25 cellular contexts compared by ENCODE assay signal in the genomic region with DNA sequence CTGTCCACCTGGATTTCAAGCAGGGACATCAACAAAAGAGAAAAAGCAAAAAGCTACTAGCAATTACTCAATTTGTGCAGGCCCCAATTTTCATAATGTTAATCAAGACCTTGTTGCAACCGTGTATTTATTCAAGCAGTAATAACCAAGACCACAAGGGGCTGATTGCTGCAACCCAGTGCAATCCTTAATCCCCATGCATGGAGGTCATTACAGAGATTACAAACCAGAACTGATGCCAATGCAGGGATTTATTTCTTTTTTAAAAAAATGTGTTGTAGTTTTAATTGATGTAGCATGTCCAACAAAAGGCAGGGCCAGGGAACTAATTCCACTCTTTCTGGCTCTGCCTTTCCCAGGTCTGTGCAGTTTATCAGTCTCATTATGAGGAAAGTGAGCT. TPM values are rescaled to one million over a fixed set of nuclear protein-coding genes. Genes with fewer than 3 reads are reported as not detected.
DNase-seq lines count a peak whose midpoint lies in the region; ATAC-seq and TF ChIP-seq lines count a peak whose summit lies in the region.
"Had no signal": no experiment of that assay in that cellular context is flagged by ENCODE, and none has a peak within 500 bp of the region (broad histone marks: within the 10 kb centered on the region; RNA-seq: fewer than 3 reads in every experiment).

No MANE protein-coding gene starts in this region.

- no peak overlapping the region for H2BK12ac ChIP-seq in trophoblast cell (ENCODE audit: low read length)

- H2AFZ ChIP-seq in trophoblast cell (ENCODE audit: insufficient read depth, low read length, poor library complexity) = no peak overlapping the region

- H4K8ac ChIP-seq in trophoblast cell (ENCODE audit: low read depth, low read length) = no peak overlapping the region

- H2BK5ac ChIP-seq in trophoblast cell (ENCODE audit: low read depth, low read length, poor library complexity) = no peak overlapping the region

- peak; percentile 60 to 77 for TF ChIP-seq RAD21 in liver (IDR thresholded peaks at IDR 0.05)

- H3K79me1 ChIP-seq in trophoblast cell (ENCODE audit: low read length) = no peaks in the 10 kb centered on the region

- no peak for TF ChIP-seq POLR2A in breast epithelium (IDR thresholded peaks at IDR 0.05)

- H3K4ac ChIP-seq in trophoblast cell (ENCODE audit: low read depth, low read length) = no peak overlapping the region

- peaks cover 11% of the 10 kb centered on the region for H3K27me3 Mint-ChIP-seq in Caco-2 (ENCODE audit: insufficient read depth, unreplicated experiment)
- H3K27me3 Mint-ChIP-seq: activated CD4-positive, alpha-beta T cell treated with anti-CD3 and anti-CD28 coated beads, Interleukin-2, amount 10 ng/mL, durations not matched to agents 7 days and 5 days had no signal

- H3K79me2 ChIP-seq in trophoblast cell (ENCODE audit: control insufficient read depth, insufficient read depth, low read length, poor library complexity) = no peaks in the 10 kb centered on the region

- H3K18ac ChIP-seq in trophoblast cell (ENCODE audit: low read length) = no peak overlapping the region

- H3K9ac ChIP-seq in liver (ENCODE audit: low read depth in 1 of 2, low read length in 2 of 2) (no peak overlapping the region), trophoblast cell (ENCODE audit: low read length) (no peak overlapping the region)

- no peak overlapping the region for H3K4me2 ChIP-seq in trophoblast cell (ENCODE audit: low read length)

- H4K12ac ChIP-seq in trophoblast cell (ENCODE audit: low read depth, low read length) = no peak overlapping the region

- CTCF ChIA-PET in Caco-2 (lab: Charles Lee) = interaction anchor here (0.7 to 2.5 kb wide), 2 partner anchors 75 to 95 kb away, joined by 3 to 10 read pairs; no protein-coding TSS in a partner anchor

- peaks cover 15% of the 10 kb centered on the region for H3K9me3 Mint-ChIP-seq in Caco-2 (ENCODE audit: unreplicated experiment)

- intact Hi-C loops in Caco-2 (cut with micrococcal nuclease; ENCODE audit: unreplicated experiment) (loop anchor here (2.0 kb wide), 1 partner anchor 471 kb away; no protein-coding TSS in a partner anchor), breast epithelium (cut with DNase I; ENCODE audit: low total_unique reads) (no loop called here)

- no TSS peak for BruUV-seq in Caco-2 (replicated peaks; lab: Mats Ljungman, UMichigan)

- H3K36me3 ChIP-seq in Caco-2 (ENCODE audit: control insufficient read depth, insufficient read depth, low read length) (no peaks in the 10 kb centered on the region), liver (ENCODE audit: control insufficient read depth in 4 of 4, insufficient read depth in 3 of 4, low read depth in 1 of 4, low read length in 3 of 4) (no peaks in the 10 kb centered on the region), breast epithelium (no peaks in the 10 kb centered on the region), trophoblast cell (ENCODE audit: control insufficient read depth in 1 of 2, insufficient read depth in 2 of 2, low read length in 2 of 2) (no peaks in the 10 kb centered on the region)

- no peak overlapping the region for H3K14ac ChIP-seq in trophoblast cell (ENCODE audit: low read length)

- peak in 1 of 2 experiments; percentile 20 for DNase-seq in Caco-2
- peak; percentile 40 for DNase-seq in HuH-7 (ENCODE audit: low spot score)
- no peak for DNase-seq in breast epithelium (ENCODE audit: low spot score in 2 of 2)
- DNase-seq in KG1 (lab: John Stamatoyannopoulos, UW) = no peak
- no peak for DNase-seq in trophoblast cell
- DNase-seq: activated CD4-positive, alpha-beta T cell treated with anti-CD3 and anti-CD28 coated beads, Interleukin-2, amount 10 ng/mL, durations not matched to agents 7 days and 5 days; activated CD8-positive, alpha-beta memory T cell treated with anti-CD3 and anti-CD28 coated beads, Interleukin-2, amount 50 U/mL, for 4 hours; activated effector memory CD4-positive, alpha-beta T cell treated with anti-CD3 and anti-CD28 coated beads, Interleukin-2, amount 50 U/mL, for 16 hours; amniotic stem cell; central memory CD4-positive, alpha-beta T cell; effector CD4-positive, alpha-beta T cell; IMR-90; islet precursor cell; MV-4-11; naive B cell; NCI-H2081 treated with DMSO at 0.1 percent for 48 hours; posterior cingulate gyrus; RPMI8226; small intestine; stimulated activated CD4-positive, alpha-beta T cell treated with anti-CD3 and anti-CD28 coated beads, Interleukin-4, amount 100 ng/mL, for 4 hours; substantia nigra had no signal

- no peak overlapping the region for H2AK5ac ChIP-seq in trophoblast cell (ENCODE audit: low read length)

- no peaks in the 10 kb centered on the region for H3K4me1 Mint-ChIP-seq in Caco-2 (ENCODE audit: low read depth, unreplicated experiment)
- H3K4me1 Mint-ChIP-seq: activated CD4-positive, alpha-beta T cell treated with anti-CD3 and anti-CD28 coated beads, Interleukin-2, amount 10 ng/mL, durations not matched to agents 7 days and 5 days; B cell; naive B cell had no signal

- H3K36me3 Mint-ChIP-seq in Caco-2 (ENCODE audit: insufficient read depth, unreplicated experiment) = no peaks in the 10 kb centered on the region

- WGBS in liver = 49% methylated on average over 1 of the region's 1 CpG
- no CpG with 5 or more reads among the region's 1 CpG for WGBS in trophoblast cell (ENCODE audit: extremely low coverage, insufficient coverage, insufficient read length)

- H3K27me3 ChIP-seq in Caco-2 (replicated peaks; ENCODE audit: control insufficient read depth, insufficient read depth, low read length) (no peaks in the 10 kb centered on the region), liver (ENCODE audit: control insufficient read depth in 4 of 4, insufficient read depth in 4 of 4, low read length in 3 of 4) (no peaks in the 10 kb centered on the region), breast epithelium (no peaks in the 10 kb centered on the region), trophoblast cell (ENCODE audit: insufficient read depth, low read length) (no peaks in the 10 kb centered on the region)

- no peak overlapping the region for H4K91ac ChIP-seq in trophoblast cell (ENCODE audit: low read depth, low read length)

- H3K4me3 Mint-ChIP-seq in Caco-2 (ENCODE audit: unreplicated experiment) = no peak overlapping the region
- H3K4me3 Mint-ChIP-seq: activated CD4-positive, alpha-beta T cell treated with anti-CD3 and anti-CD28 coated beads, Interleukin-2, amount 10 ng/mL, durations not matched to agents 7 days and 5 days; B cell; naive B cell had no signal

- no peak for ATAC-seq in GM21526 (IDR thresholded peaks at IDR 0.05; ENCODE audit: low FRiP score, unreplicated experiment)

- H3K4me1 ChIP-seq in Caco-2 (no peaks in the 10 kb centered on the region), liver (ENCODE audit: control insufficient read depth in 4 of 4, insufficient read depth in 4 of 4, low read length in 3 of 4) (no peaks in the 10 kb centered on the region), breast epithelium (no peaks in the 10 kb centered on the region), trophoblast cell (ENCODE audit: control insufficient read depth in 1 of 2, insufficient read depth in 2 of 2, low read length in 2 of 2) (no peaks in the 10 kb centered on the region)

- H3K9me3 ChIP-seq in Caco-2 = peaks cover 5% of the 10 kb centered on the region
- H3K9me3 ChIP-seq in liver (ENCODE audit: control insufficient read depth in 4 of 4, low read length in 3 of 4) = peaks cover 0 to 9% (median 5%) of the 10 kb centered on the region in 4 donors
- H3K9me3 ChIP-seq in breast epithelium = peaks cover 9 to 12% of the 10 kb centered on the region in 2 donors
- peaks cover 2% of the 10 kb centered on the region for H3K9me3 ChIP-seq in trophoblast cell (ENCODE audit: insufficient read depth, low read depth, low read length)

- H3K4me3 ChIP-seq in Caco-2 (ENCODE audit: low read depth, low read length) = no peak overlapping the region
- H3K4me3 ChIP-seq in liver (ENCODE audit: low read depth in 1 of 3, low read length in 3 of 3) = no peak overlapping the region
- H3K4me3 ChIP-seq in breast epithelium = no peak overlapping the region
- H3K4me3 ChIP-seq in trophoblast cell (ENCODE audit: low read depth, low read length) = no peak overlapping the region

- H3K23ac ChIP-seq in trophoblast cell (ENCODE audit: low read length) = no peak overlapping the region

- no peak overlapping the region for H3K27ac Mint-ChIP-seq in Caco-2 (ENCODE audit: unreplicated experiment)
- H3K27ac Mint-ChIP-seq: activated CD4-positive, alpha-beta T cell treated with anti-CD3 and anti-CD28 coated beads, Interleukin-2, amount 10 ng/mL, durations not matched to agents 7 days and 5 days; B cell; naive B cell had no signal

- no peak overlapping the region for H2BK120ac ChIP-seq in trophoblast cell (ENCODE audit: insufficient read depth, low read length, poor library complexity)

- POLR2A ChIA-PET in Caco-2 (lab: Charles Lee) = no interaction called here

- peak; percentile 22 to 42 for TF ChIP-seq CTCF in Caco-2 (IDR thresholded peaks at IDR 0.05; ENCODE audit: insufficient read depth in 1 of 2, low read depth in 1 of 2, low read length in 1 of 2, severe bottlenecking in 1 of 2, unreplicated experiment in 1 of 2)
- TF ChIP-seq CTCF in VCaP (conservative IDR thresholded peaks at IDR 0.05) = peak; percentile 62
- peak; percentile 37 for TF ChIP-seq CTCF in liver (IDR thresholded peaks at IDR 0.05; ENCODE audit: low read depth, low read length, missing input control)
- no peak for TF ChIP-seq CTCF in breast epithelium (IDR thresholded peaks at IDR 0.05)

- H3K27ac ChIP-seq in VCaP (peak overlapping the region; percentile 65), liver (ENCODE audit: low read depth in 1 of 2, low read length in 2 of 2) (no peak overlapping the region), breast epithelium (no peak overlapping the region), trophoblast cell (ENCODE audit: low read depth, low read length) (no peak overlapping the region)

TF ChIP-seq in liver, 16 proteins besides CTCF, POLR2A, EP300 and RAD21 (continues in another document):
- TF ChIP-seq FOXA2 (IDR thresholded peaks at IDR 0.05) = no peak
- TF ChIP-seq, protein P1, sequence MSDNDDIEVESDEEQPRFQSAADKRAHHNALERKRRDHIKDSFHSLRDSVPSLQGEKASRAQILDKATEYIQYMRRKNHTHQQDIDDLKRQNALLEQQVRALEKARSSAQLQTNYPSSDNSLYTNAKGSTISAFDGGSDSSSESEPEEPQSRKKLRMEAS (IDR thresholded peaks at IDR 0.05) = no peak

RNA-seq across cellular contexts. Expression of a gene that starts 18.4 kb away (rescaled TPM):
- total RNA-seq in Caco-2 (2022) (0.37 and 0.41 TPM in 2 replicates), liver (1 to 10 TPM in 1 of 2 donors, under 1 TPM in 1; 0.93 to 2.4 TPM), breast epithelium (1 to 10 TPM in 1 of 3 donors, under 1 TPM in 2; 0.64 to 1.3 (median 0.88) TPM)
- under 1 TPM; 0.46 to 0.52 TPM for polyA plus RNA-seq in liver
- polyA plus RNA-seq in trophoblast cell (2013) = 0.22 and 0.24 TPM in 2 replicates

Comparison
In these comparisons a context has a peak if more than half of its experiments do, and no peak if none do; other contexts are left out.
1. CTCF ChIP-seq: peak in Caco-2 (2 of 2), VCaP (single experiment) and liver (single experiment); none in breast epithelium (0 of 3).